Comparison of ENCODE assay signal across 30 cellular contexts in genomic region chr5:66041612-66042011, GRCh38.
DNase-seq lines count a peak whose midpoint lies in the region; ATAC-seq lines count a peak whose summit lies in the region.
"Had no signal": no experiment of that assay in that cellular context is flagged by ENCODE, and none has a peak within 500 bp of the region (broad histone marks: within the 10 kb centered on the region; RNA-seq: fewer than 3 reads in every experiment).

No MANE protein-coding gene starts in this region.

- no peaks in the 10 kb centered on the region for H3K9me3 Mint-ChIP-seq in stimulated activated effector memory CD8-positive, alpha-beta T cell treated with anti-CD3 and anti-CD28 coated beads, Interleukin-12 subunit alpha, Interleukin-12 subunit beta, amount 100 ng/mL, for 72 hours
- H3K9me3 Mint-ChIP-seq: activated CD4-positive, alpha-beta memory T cell treated with anti-CD3 and anti-CD28 coated beads, Interleukin-2, amount 10 ng/mL, durations not matched to agents 7 days and 5 days; activated naive CD8-positive, alpha-beta T cell treated with anti-CD3 and anti-CD28 coated beads, Interleukin-2, amount 50 U/mL, for 24 hours; CD8-positive, alpha-beta T cell; neural progenitor cell; stimulated activated naive B cell treated with anti-CD40 and anti-IgM and Interleukin-4, amounts not matched to agents 10 μg/mL and 1 μg/mL and 100 μg/mL, for 72 hours; T-cell had no signal

- no peak for ATAC-seq in stimulated activated effector memory CD8-positive, alpha-beta T cell treated with anti-CD3 and anti-CD28 coated beads, Interleukin-12 subunit alpha, Interleukin-12 subunit beta, amount 100 ng/mL, for 72 hours
- ATAC-seq: activated naive CD8-positive, alpha-beta T cell treated with anti-CD3 and anti-CD28 coated beads, Interleukin-2, amount 50 U/mL, for 24 hours; body of pancreas; CD8-positive, alpha-beta T cell; heart left ventricle; left cardiac atrium; sciatic nerve; stimulated activated naive B cell treated with anti-CD40 and anti-IgM and Interleukin-4, amounts not matched to agents 10 μg/mL and 1 μg/mL and 100 μg/mL, for 72 hours; T-cell; upper lobe of right lung had no signal

- no peak overlapping the region for H3K4me3 Mint-ChIP-seq in stimulated activated effector memory CD8-positive, alpha-beta T cell treated with anti-CD3 and anti-CD28 coated beads, Interleukin-12 subunit alpha, Interleukin-12 subunit beta, amount 100 ng/mL, for 72 hours
- H3K4me3 Mint-ChIP-seq: activated CD4-positive, alpha-beta memory T cell treated with anti-CD3 and anti-CD28 coated beads, Interleukin-2, amount 10 ng/mL, durations not matched to agents 7 days and 5 days; activated naive CD8-positive, alpha-beta T cell treated with anti-CD3 and anti-CD28 coated beads, Interleukin-2, amount 50 U/mL, for 24 hours; CD8-positive, alpha-beta T cell; neural progenitor cell; stimulated activated naive B cell treated with anti-CD40 and anti-IgM and Interleukin-4, amounts not matched to agents 10 μg/mL and 1 μg/mL and 100 μg/mL, for 72 hours; T-cell had no signal

- H3K4me1 Mint-ChIP-seq in stimulated activated effector memory CD8-positive, alpha-beta T cell treated with anti-CD3 and anti-CD28 coated beads, Interleukin-12 subunit alpha, Interleukin-12 subunit beta, amount 100 ng/mL, for 72 hours: peaks cover 11% of the 10 kb centered on the region
- H3K4me1 Mint-ChIP-seq: activated naive CD8-positive, alpha-beta T cell treated with anti-CD3 and anti-CD28 coated beads, Interleukin-2, amount 50 U/mL, for 24 hours; neural progenitor cell had no signal

- peak; percentile 36 for DNase-seq in EH (ENCODE audit: low read depth)
- peak; percentile 17 for DNase-seq in LHCN-M2 (ENCODE audit: low read depth)
- peak; percentile 12 for DNase-seq in fibroblast of peridontal ligament (ENCODE audit: extremely low read depth)
- no peak for DNase-seq in stimulated activated effector memory CD8-positive, alpha-beta T cell treated with anti-CD3 and anti-CD28 coated beads, Interleukin-12 subunit alpha, Interleukin-12 subunit beta, amount 100 ng/mL, for 72 hours (ENCODE audit: low spot score in 2 of 2)
- no peak for DNase-seq in COLO668 (lab: John Stamatoyannopoulos, UW; ENCODE audit: unreplicated experiment)
- no peak for DNase-seq in HK-2 (ENCODE audit: unreplicated experiment)
- no peak for DNase-seq in GOT3 (lab: John Stamatoyannopoulos, UW)
- DNase-seq: activated CD4-positive, alpha-beta memory T cell treated with anti-CD3 and anti-CD28 coated beads, Interleukin-2, amount 10 ng/mL, durations not matched to agents 7 days and 5 days; activated CD4-positive, alpha-beta T cell treated with anti-CD3 and anti-CD28 coated beads for 1 hour; activated CD8-positive, alpha-beta memory T cell treated with anti-CD3 and anti-CD28 coated beads, Interleukin-2, amount 50 U/mL, for 48 hours; activated effector memory CD4-positive, alpha-beta T cell treated with Interleukin-2 at 50 U/mL for 16 hours; activated naive CD8-positive, alpha-beta T cell treated with anti-CD3 and anti-CD28 coated beads, Interleukin-2, amount 50 U/mL, for 24 hours; AML-193; body of pancreas; CD8-positive, alpha-beta T cell; DMS153; heart left ventricle; KBM-7; left cardiac atrium; NCI-H1417 treated with DMSO at 0.1 percent for 48 hours; NCI-H2081 treated with DMSO at 0.1 percent for 48 hours; NCI-H446; NCI-H774; RPMI8226; stimulated activated CD4-positive, alpha-beta T cell treated with anti-CD3 and anti-CD28 coated beads, Interleukin-4, amount 100 ng/mL, for 4 hours; stimulated activated naive B cell treated with anti-CD40 and anti-IgM and Interleukin-4, amounts not matched to agents 10 μg/mL and 1 μg/mL and 100 μg/mL, for 72 hours; T-cell; upper lobe of right lung had no signal

- peak overlapping the region; percentile 53 for H3K27ac Mint-ChIP-seq in stimulated activated effector memory CD8-positive, alpha-beta T cell treated with anti-CD3 and anti-CD28 coated beads, Interleukin-12 subunit alpha, Interleukin-12 subunit beta, amount 100 ng/mL, for 72 hours
- H3K27ac Mint-ChIP-seq: activated CD4-positive, alpha-beta memory T cell treated with anti-CD3 and anti-CD28 coated beads, Interleukin-2, amount 10 ng/mL, durations not matched to agents 7 days and 5 days; activated naive CD8-positive, alpha-beta T cell treated with anti-CD3 and anti-CD28 coated beads, Interleukin-2, amount 50 U/mL, for 24 hours; neural progenitor cell; stimulated activated naive B cell treated with anti-CD40 and anti-IgM and Interleukin-4, amounts not matched to agents 10 μg/mL and 1 μg/mL and 100 μg/mL, for 72 hours had no signal

- H3K36me3 Mint-ChIP-seq in stimulated activated effector memory CD8-positive, alpha-beta T cell treated with anti-CD3 and anti-CD28 coated beads, Interleukin-12 subunit alpha, Interleukin-12 subunit beta, amount 100 ng/mL, for 72 hours: peaks cover 87% of the 10 kb centered on the region

Comparison
In these comparisons a context has a peak if more than half of its experiments do, and no peak if none do; other contexts are left out.
1. DNase-seq: peak in EH (single experiment), LHCN-M2 (single experiment) and fibroblast of peridontal ligament (single experiment); none in stimulated activated effector memory CD8-positive, alpha-beta T cell treated with anti-CD3 and anti-CD28 coated beads, Interleukin-12 subunit alpha, Interleukin-12 subunit beta, amount 100 ng/mL, for 72 hours (0 of 2), COLO668 (single experiment), HK-2 (single experiment) and GOT3 (single experiment).